Comparison of ENCODE assay signal across 8 cellular contexts in the genomic region with DNA sequence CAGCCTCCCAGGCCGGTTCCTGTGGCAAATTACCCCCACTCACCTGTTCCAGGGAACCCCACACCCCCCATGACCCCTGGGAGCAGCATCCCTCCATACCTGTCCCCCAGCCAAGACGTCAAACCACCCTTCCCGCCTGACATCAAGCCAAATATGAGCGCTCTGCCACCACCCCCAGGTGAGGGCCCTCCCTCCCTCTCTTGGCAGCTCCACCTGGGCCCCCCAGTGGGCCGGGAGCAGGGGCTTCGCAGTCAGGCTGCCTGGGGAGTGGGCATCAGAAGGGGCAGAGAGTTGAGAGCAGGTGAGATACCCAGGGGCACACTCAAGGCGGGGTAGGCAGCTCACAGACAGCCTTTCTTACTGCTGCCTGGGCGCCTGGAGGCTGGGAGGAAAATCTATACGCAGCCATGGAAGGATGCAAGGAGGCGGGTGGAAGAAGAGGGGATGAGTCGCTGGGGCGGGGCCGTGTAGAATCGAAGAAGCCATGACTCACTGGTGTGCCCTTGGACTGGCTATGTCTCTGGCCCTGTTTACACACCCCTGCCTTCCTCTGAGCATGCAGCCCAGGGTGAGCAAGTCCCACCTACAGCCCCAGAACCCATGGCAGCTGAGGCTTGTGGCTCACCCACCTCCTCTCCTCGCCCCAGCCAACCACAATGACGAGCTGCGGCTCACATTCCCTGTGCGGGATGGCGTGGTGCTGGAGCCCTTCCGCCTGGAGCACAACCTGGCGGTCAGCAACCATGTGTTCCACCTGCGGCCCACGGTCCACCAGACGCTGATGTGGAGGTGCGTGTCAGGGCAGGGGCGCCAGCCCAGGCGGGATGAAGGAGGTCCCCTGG. TPM values are rescaled to one million over a fixed set of nuclear protein-coding genes. Genes with fewer than 3 reads are reported as not detected.
A peak's percentile ranks its signal among the peaks of the same experiment; 100 is the strongest.
DNase-seq lines count a peak whose midpoint lies in the region; ATAC-seq, FAIRE-seq and TF ChIP-seq lines count a peak whose summit lies in the region.

No MANE protein-coding gene starts in this region.

- H3K27ac Mint-ChIP-seq in activated T-helper 2 cell treated with anti-CD3 and anti-CD28 coated beads, Interferon-gamma antibody, Interleukin-2, Interleukin-4, amounts not matched to agents 10 μg/mL and 5 μg/mL and 100 μg/mL, durations not matched to agents 14 hours and 24 hours and 36 hours: peak overlapping the region; percentile 22
- no peak overlapping the region for H3K27ac Mint-ChIP-seq in progenitor cell of endocrine pancreas

- no peak overlapping the region for H3K9ac ChIP-seq in kidney (ENCODE audit: low read length in 2 of 2)

- no peak for FAIRE-seq in kidney (lab: Jason Lieb, UNC)

- H3K9me3 ChIP-seq in right cardiac atrium (ENCODE audit: control insufficient read depth, low read length): no peaks in the 10 kb centered on the region
- no peaks in the 10 kb centered on the region for H3K9me3 ChIP-seq in kidney (ENCODE audit: control insufficient read depth in 1 of 2, low read length in 2 of 2)

- peak; percentile 4 for ATAC-seq in Right ventricle myocardium inferior
- peak; percentile 28 to 71 for ATAC-seq in right cardiac atrium
- ATAC-seq in GM18909 (IDR thresholded peaks at IDR 0.05; ENCODE audit: poor library complexity, unreplicated experiment): no peak

- H3K9me3 Mint-ChIP-seq in activated T-helper 2 cell treated with anti-CD3 and anti-CD28 coated beads, Interferon-gamma antibody, Interleukin-2, Interleukin-4, amounts not matched to agents 10 μg/mL and 5 μg/mL and 100 μg/mL, durations not matched to agents 14 hours and 24 hours and 36 hours: no peaks in the 10 kb centered on the region
- no peaks in the 10 kb centered on the region for H3K9me3 Mint-ChIP-seq in progenitor cell of endocrine pancreas (ENCODE audit: low read depth)

- peaks cover 24% of the 10 kb centered on the region for H3K4me1 Mint-ChIP-seq in activated T-helper 2 cell treated with anti-CD3 and anti-CD28 coated beads, Interferon-gamma antibody, Interleukin-2, Interleukin-4, amounts not matched to agents 10 μg/mL and 5 μg/mL and 100 μg/mL, durations not matched to agents 14 hours and 24 hours and 36 hours (ENCODE audit: low read depth)
- H3K4me1 Mint-ChIP-seq in progenitor cell of endocrine pancreas (ENCODE audit: low read depth): no peaks in the 10 kb centered on the region

- H3K4me3 ChIP-seq in right cardiac atrium (ENCODE audit: low read length) (no peak overlapping the region), kidney (ENCODE audit: low read length in 2 of 2) (no peak overlapping the region)

- no peak for TF ChIP-seq CTCF in kidney (IDR thresholded peaks at IDR 0.05; ENCODE audit: borderline replicate concordance, extremely low read depth, insufficient read depth)
- TF ChIP-seq CTCF in progenitor cell of endocrine pancreas (IDR thresholded peaks at IDR 0.05; ENCODE audit: unreplicated experiment): no peak

- H3K36me3 Mint-ChIP-seq in activated T-helper 2 cell treated with anti-CD3 and anti-CD28 coated beads, Interferon-gamma antibody, Interleukin-2, Interleukin-4, amounts not matched to agents 10 μg/mL and 5 μg/mL and 100 μg/mL, durations not matched to agents 14 hours and 24 hours and 36 hours (ENCODE audit: low read depth): peaks cover 87% of the 10 kb centered on the region
- peaks cover 26% of the 10 kb centered on the region for H3K36me3 Mint-ChIP-seq in progenitor cell of endocrine pancreas (ENCODE audit: insufficient read depth)

- H3K36me3 ChIP-seq in kidney (ENCODE audit: control insufficient read depth in 1 of 2, insufficient read depth in 2 of 2, low read length in 2 of 2): peaks cover 46 to 84% of the 10 kb centered on the region in 2 donors

- no peaks in the 10 kb centered on the region for H3K27me3 ChIP-seq in right cardiac atrium (ENCODE audit: control insufficient read depth, insufficient read depth)

- no peaks in the 10 kb centered on the region for H3K4me1 ChIP-seq in right cardiac atrium (ENCODE audit: control insufficient read depth, insufficient read depth, low read length)
- no peaks in the 10 kb centered on the region for H3K4me1 ChIP-seq in kidney (ENCODE audit: control insufficient read depth in 1 of 2, insufficient read depth in 1 of 2, low read depth in 1 of 2, low read length in 2 of 2)

- 85% methylated on average over 27 of the region's 27 CpGs for WGBS in right cardiac atrium

- H3K4me3 Mint-ChIP-seq in activated T-helper 2 cell treated with anti-CD3 and anti-CD28 coated beads, Interferon-gamma antibody, Interleukin-2, Interleukin-4, amounts not matched to agents 10 μg/mL and 5 μg/mL and 100 μg/mL, durations not matched to agents 14 hours and 24 hours and 36 hours (ENCODE audit: low read depth): no peak overlapping the region
- H3K4me3 Mint-ChIP-seq in progenitor cell of endocrine pancreas (ENCODE audit: low read depth): no peak overlapping the region

- H3K27ac ChIP-seq in right cardiac atrium (ENCODE audit: low read length) (no peak overlapping the region), kidney (ENCODE audit: low read depth in 2 of 2, low read length in 2 of 2) (no peak overlapping the region)

- H3K27me3 Mint-ChIP-seq in activated T-helper 2 cell treated with anti-CD3 and anti-CD28 coated beads, Interferon-gamma antibody, Interleukin-2, Interleukin-4, amounts not matched to agents 10 μg/mL and 5 μg/mL and 100 μg/mL, durations not matched to agents 14 hours and 24 hours and 36 hours (ENCODE audit: low read depth): no peaks in the 10 kb centered on the region
- H3K27me3 Mint-ChIP-seq in progenitor cell of endocrine pancreas: no peaks in the 10 kb centered on the region

- DNase-seq in Right ventricle myocardium inferior (ENCODE audit: missing footprints) (peak; percentile 72), cardiac septum (ENCODE audit: low spot score) (no peak), right cardiac atrium (peak; percentile 67 to 81 (median 70)), kidney (no peak), progenitor cell of endocrine pancreas (ENCODE audit: low spot score, unreplicated experiment) (no peak)
- no peak for DNase-seq in activated T-helper 2 cell treated with anti-CD3 and anti-CD28 coated beads, Interferon-gamma antibody, Interleukin-2, Interleukin-4, amounts not matched to agents 10 μg/mL and 5 μg/mL and 100 μg/mL, durations not matched to agents 14 hours and 24 hours and 36 hours (ENCODE audit: low spot score)
- DNase-seq in stimulated activated CD4-positive, alpha-beta T cell treated with anti-CD3 and anti-CD28 coated beads, TNF-alpha, amount 100 ng/mL, for 48 hours (ENCODE audit: low read depth in 3 of 3): peak; percentile 34 to 44 (median 39)

- intact Hi-C loops in Right ventricle myocardium inferior (cut with DNase I) (no loop called here), cardiac septum (cut with DNase I) (no loop called here), right cardiac atrium (cut with DNase I) (no loop called here), kidney (cut with DNase I) (no loop called here)
- intact Hi-C loops in activated T-helper 2 cell treated with anti-CD3 and anti-CD28 coated beads, Interferon-gamma antibody, Interleukin-2, Interleukin-4, amounts not matched to agents 10 μg/mL and 5 μg/mL and 100 μg/mL, durations not matched to agents 14 hours and 24 hours and 36 hours (cut with micrococcal nuclease): loop anchor here (2.0 kb wide), 1 partner anchor 18 kb away; no protein-coding TSS in a partner anchor

RNA-seq across cellular contexts. Expression of gene PPIF, which starts 48.6 kb away (rescaled TPM):
- total RNA-seq in Right ventricle myocardium inferior: 151 TPM
- 115 TPM for total RNA-seq in cardiac septum
- 119 and 120 TPM in 2 replicates for total RNA-seq in activated T-helper 2 cell treated with anti-CD3 and anti-CD28 coated beads, Interferon-gamma antibody, Interleukin-2, Interleukin-4, amounts not matched to agents 10 μg/mL and 5 μg/mL and 100 μg/mL, durations not matched to agents 14 hours and 24 hours and 36 hours
- 100 to 1,000 TPM in 3 of 4 donors, 10 to 100 TPM in 1; 91.8 to 121 (median 110) TPM for total RNA-seq in right cardiac atrium
- 97.7 TPM for polyA plus RNA-seq in right cardiac atrium
- 36.7 TPM for total RNA-seq in kidney
- polyA plus RNA-seq in kidney (ENCODE audit: insufficient read depth, low read depth, low replicate concordance): 120 TPM
- total RNA-seq in progenitor cell of endocrine pancreas: 35.9 and 37.1 TPM in 2 replicates

Comparison
In these comparisons a context has a peak if more than half of its experiments do, and no peak if none do; other contexts are left out.
1. DNase-seq: peak in Right ventricle myocardium inferior (single experiment), right cardiac atrium (3 of 3) and stimulated activated CD4-positive, alpha-beta T cell treated with anti-CD3 and anti-CD28 coated beads, TNF-alpha, amount 100 ng/mL, for 48 hours (3 of 3); none in cardiac septum (single experiment), activated T-helper 2 cell treated with anti-CD3 and anti-CD28 coated beads, Interferon-gamma antibody, Interleukin-2, Interleukin-4, amounts not matched to agents 10 μg/mL and 5 μg/mL and 100 μg/mL, durations not matched to agents 14 hours and 24 hours and 36 hours (single experiment), kidney (single experiment) and progenitor cell of endocrine pancreas (single experiment).